In genomic region chr11:111510311-111510710, GRCh38 we compare ENCODE assay signal across 31 cellular contexts. TPM values are rescaled to one million over a fixed set of nuclear protein-coding genes. Genes with fewer than 3 reads are reported as not detected.
DNase-seq lines count a peak whose midpoint lies in the region; ATAC-seq and TF ChIP-seq lines count a peak whose summit lies in the region.
"Had no signal": no experiment of that assay in that cellular context is flagged by ENCODE, and none has a peak within 500 bp of the region (broad histone marks: within the 10 kb centered on the region; RNA-seq: fewer than 3 reads in every experiment).

No MANE protein-coding gene starts in this region.

- peak overlapping the region; percentile 72 for H2AFZ ChIP-seq in mammary epithelial cell (ENCODE audit: low read depth, low read length)

- peak overlapping the region; percentile 77 for H3K9ac ChIP-seq in mammary epithelial cell (ENCODE audit: insufficient read depth, low read length)

- H3K36me3 ChIP-seq in mammary epithelial cell (ENCODE audit: insufficient read depth, low read length) (no peaks in the 10 kb centered on the region), aorta (ENCODE audit: control insufficient read depth in 1 of 2, insufficient read depth in 2 of 2, low read length in 1 of 2) (no peaks in the 10 kb centered on the region), ovary (no peaks in the 10 kb centered on the region)
- H3K36me3 ChIP-seq: right atrium auricular region, uterus had no signal

- in situ Hi-C loops in KBM-7 (cut with MboI; ENCODE audit: low pct_unique_long_range_greater_than_20kb, low sequenced_read_pairs) (no loop called here), mammary epithelial cell (cut with MboI; ENCODE audit: low sequenced_read_pairs in 2 of 2) (no loop called here)

- TF ChIP-seq CTCF in mammary epithelial cell (conservative IDR thresholded peaks at IDR 0.05 in 1 of 2, IDR thresholded peaks at IDR 0.05 in 1 of 2; ENCODE audit: extremely low read depth in 1 of 2, insufficient read depth in 1 of 2, low read depth in 1 of 2, low read length in 2 of 2) (no peak), ovary (IDR thresholded peaks at IDR 0.05) (no peak)

- no peaks in the 10 kb centered on the region for H4K20me1 ChIP-seq in mammary epithelial cell (ENCODE audit: insufficient read depth, low read length)

- 0% methylated on average over 1 of the region's 1 CpG for WGBS in mammary epithelial cell (ENCODE audit: low coverage, missing lambda C conversion rate)
- WGBS in aorta, 2 donors: 94 to 100% methylated on average over 1 of the region's 1 CpG
- 91 to 96% (median 93%) methylated on average over 1 of the region's 1 CpG for WGBS in ovary, 3 donors

- no peaks in the 10 kb centered on the region for H3K79me2 ChIP-seq in mammary epithelial cell (ENCODE audit: insufficient read depth, low read length)

- H3K9me3 ChIP-seq in mammary epithelial cell (replicated peaks; ENCODE audit: insufficient read depth, low read length) (no peaks in the 10 kb centered on the region), aorta (ENCODE audit: control insufficient read depth, low read length) (no peaks in the 10 kb centered on the region), ovary (no peaks in the 10 kb centered on the region)
- H3K9me3 ChIP-seq: body of pancreas, right atrium auricular region, uterus had no signal

- no peak for TF ChIP-seq EP300 in ovary (IDR thresholded peaks at IDR 0.05)

- ATAC-seq in aorta (ENCODE audit: low FRiP score): no peak
- ATAC-seq: body of pancreas, GM12878 had no signal

- H3K4me2 ChIP-seq in mammary epithelial cell (ENCODE audit: insufficient read depth, low read depth, low read length): peak overlapping the region; percentile 93

- H3K27ac ChIP-seq in mammary epithelial cell (ENCODE audit: insufficient read depth, low read depth, low read length): peak overlapping the region; percentile 99
- H3K27ac ChIP-seq in aorta (ENCODE audit: low read depth in 1 of 2, low read length in 2 of 2): no peak overlapping the region
- H3K27ac ChIP-seq in ovary: no peak overlapping the region
- H3K27ac ChIP-seq: body of pancreas, C4-2B, right atrium auricular region, uterus had no signal

- H3K27me3 ChIP-seq in mammary epithelial cell (ENCODE audit: insufficient read depth, low read length): no peaks in the 10 kb centered on the region
- H3K27me3 ChIP-seq in aorta (ENCODE audit: control insufficient read depth in 1 of 2, insufficient read depth in 2 of 2, low read length in 1 of 2): no peaks in the 10 kb centered on the region
- peaks cover 3% of the 10 kb centered on the region for H3K27me3 ChIP-seq in ovary

- CTCF ChIA-PET in mammary epithelial cell (lab: Charles Lee; ENCODE audit: low non-redundant PET): no interaction called here

- dilution Hi-C loops in mammary epithelial cell (cut with HindIII; ENCODE audit: low sequenced_read_pairs): no loop called here

- TF ChIP-seq POLR2A in ovary (IDR thresholded peaks at IDR 0.05): no peak

- H3K4me1 ChIP-seq in mammary epithelial cell (ENCODE audit: insufficient read depth, low read length) (peaks cover 36% of the 10 kb centered on the region), aorta (ENCODE audit: control insufficient read depth in 1 of 2, insufficient read depth in 2 of 2, low read length in 2 of 2) (no peaks in the 10 kb centered on the region), ovary (ENCODE audit: insufficient read depth) (peaks cover 6% of the 10 kb centered on the region)

- peak; percentile 79 for DNase-seq in DMS79 (lab: John Stamatoyannopoulos, UW)
- peak; percentile 10 for DNase-seq in KBM-7
- DNase-seq in mammary epithelial cell: peak; percentile 95
- DNase-seq in myocyte (ENCODE audit: low read depth): peak; percentile 60
- DNase-seq in aorta: no peak
- DNase-seq in NCI-H446 treated with DMSO at 0.1 percent for 48 hours (lab: John Stamatoyannopoulos, UW): no peak
- no peak for DNase-seq in ovary
- DNase-seq in stimulated activated CD4-positive, alpha-beta T cell treated with anti-CD3 and anti-CD28 coated beads, Interleukin-4, amount 100 ng/mL, for 4 hours: no peak
- DNase-seq: ACHN; activated CD4-positive, alpha-beta T cell treated with anti-CD3 and anti-CD28 coated beads for 1 hour; activated CD8-positive, alpha-beta memory T cell treated with anti-CD3 and anti-CD28 coated beads for 24 hours; activated naive CD4-positive, alpha-beta T cell treated with anti-CD3 and anti-CD28 coated beads, Interleukin-2, amount 50 U/mL, for 16 hours; activated T-cell treated with anti-CD3 and anti-CD28 coated beads, Interleukin-2, amount 50 U/mL, for 48 hours; body of pancreas; cortex of kidney; foreskin melanocyte; hippocampal formation; Karpas-422; naive B cell; NCI-H1048; NCI-H2081 treated with DMSO at 0.1 percent for 48 hours; NCI-H510A treated with DMSO at 0.1 percent for 48 hours; occipital lobe; T-helper 9 cell; uterus had no signal

- BruUV-seq in mammary epithelial cell (replicated peaks; lab: Mats Ljungman, UMichigan): no TSS peak

- intact Hi-C loops in mammary epithelial cell (cut with micrococcal nuclease): loop anchor here (1.0 to 5.0 kb wide), 2 partner anchors 38 to 56 kb away; no protein-coding TSS in a partner anchor
- intact Hi-C loops in aorta (cut with DNase I): no loop called here
- intact Hi-C loops in ovary (cut with DNase I): no loop called here

- H3K4me3 ChIP-seq in mammary epithelial cell (replicated peaks in 1 of 3; ENCODE audit: insufficient read depth in 1 of 3, low read depth in 2 of 3, low read length in 3 of 3) (peak overlapping the region in 2 of 3 experiments; percentile 28 to 43), aorta (ENCODE audit: low read length in 2 of 2) (no peak overlapping the region), ovary (no peak overlapping the region)
- H3K4me3 ChIP-seq: body of pancreas, GM12878, lung, right atrium auricular region, uterus had no signal

RNA-seq across cellular contexts. Expression of gene BTG4, which starts 1.9 kb away (rescaled TPM):
- total RNA-seq in mammary epithelial cell (not detected), myocyte (not detected in 2 replicates), aorta (not detected), ovary (under 1 TPM in 1 of 7 donors, not detected in 6; 0.34 TPM)
- polyA plus RNA-seq in mammary epithelial cell (0.23 TPM), aorta (not detected), ovary (not detected)
- polyA minus RNA-seq in mammary epithelial cell: not detected
- not detected for polyA plus RNA-seq in myocyte (2012)
- total RNA-seq: body of pancreas, GM12878, occipital lobe, right atrium auricular region, subcutaneous adipose tissue, uterus had no signal

RNA-seq across cellular contexts. Expression of gene HOATZ, which starts 4.3 kb away (rescaled TPM):
- total RNA-seq in mammary epithelial cell (not detected), myocyte (not detected in 2 replicates), aorta (not detected), ovary (10 to 100 TPM in 1 of 7 donors, 1 to 10 TPM in 4, not detected in 2; 1.7 to 30.8 (median 2.0) TPM)
- polyA plus RNA-seq in mammary epithelial cell (not detected), aorta (not detected), ovary (under 1 TPM in 1 of 2 donors, not detected in 1; 0.34 TPM)
- polyA minus RNA-seq in mammary epithelial cell: not detected
- 0.08 TPM for polyA plus RNA-seq in myocyte (2012)
- total RNA-seq: body of pancreas, HT1080, occipital lobe, right atrium auricular region, subcutaneous adipose tissue had no signal
- polyA plus RNA-seq: GM12878 had no signal

RNA-seq across cellular contexts. Expression of gene LAYN, which starts 30.2 kb away (rescaled TPM):
- total RNA-seq in mammary epithelial cell (10 to 100 TPM in 1 of 2 donors, under 1 TPM in 1; 0.56 to 16.5 TPM), myocyte (15.0 and 28.3 TPM in 2 replicates), aorta (10 to 100 TPM; 20.8 to 23.1 TPM), ovary (10 to 100 TPM; 17.8 to 45.7 (median 29.1) TPM)
- polyA plus RNA-seq in mammary epithelial cell (6.0 TPM), aorta (10 to 100 TPM; 17.6 to 30.2 TPM), ovary (10 to 100 TPM; 24.8 to 40.6 TPM)
- polyA minus RNA-seq in mammary epithelial cell: 15.6 TPM
- 45.6 TPM for polyA plus RNA-seq in myocyte (2012)
- total RNA-seq: GM12878 had no signal

Comparison
In these comparisons a context has a peak if more than half of its experiments do, and no peak if none do; other contexts are left out.
1. DNase-seq: peak in DMS79 (single experiment), KBM-7 (single experiment), mammary epithelial cell (single experiment) and myocyte (single experiment); none in aorta (0 of 2), NCI-H446 treated with DMSO at 0.1 percent for 48 hours (single experiment), ovary (0 of 5) and stimulated activated CD4-positive, alpha-beta T cell treated with anti-CD3 and anti-CD28 coated beads, Interleukin-4, amount 100 ng/mL, for 4 hours (0 of 2).
2. H3K4me3 ChIP-seq: peak in mammary epithelial cell (2 of 3); none in aorta (0 of 2) and ovary (single experiment).